In the genomic region with DNA sequence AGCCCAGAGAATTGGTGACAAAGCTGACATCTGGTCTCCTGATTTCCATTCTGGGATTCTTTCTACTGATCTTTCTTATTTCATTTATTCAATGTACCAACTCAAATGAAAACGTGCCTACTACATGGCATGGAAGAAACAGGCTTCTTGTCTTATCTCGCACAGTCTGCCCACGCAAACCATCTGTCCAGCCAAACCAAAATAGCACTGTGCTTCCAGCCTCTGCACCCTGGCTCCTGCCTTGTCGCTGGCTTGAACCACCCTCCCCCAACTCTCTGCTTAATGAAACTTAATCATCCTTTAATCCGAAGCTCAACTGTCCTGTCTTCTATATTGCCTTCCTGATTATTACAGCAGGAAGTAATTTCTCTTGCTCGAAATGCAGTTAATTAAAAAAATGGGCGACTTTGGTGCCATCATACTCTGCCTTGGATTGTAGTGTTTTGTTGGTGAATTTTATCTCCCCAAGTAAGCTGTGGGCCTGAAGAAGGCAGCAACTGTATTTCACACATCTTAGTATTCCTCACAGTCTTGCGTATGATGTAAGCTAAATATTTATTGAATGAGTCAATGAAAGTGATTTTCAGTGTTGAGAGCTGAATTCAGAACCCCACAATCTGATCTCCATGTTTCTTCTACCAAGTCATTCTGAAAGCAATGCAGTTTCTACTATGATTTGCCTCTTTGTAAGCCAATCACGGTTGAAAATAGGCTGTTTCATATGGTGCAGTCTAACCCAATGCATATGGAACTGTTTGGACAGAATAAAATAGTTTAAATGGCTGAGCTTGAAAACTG, we compare ENCODE assay signal across 14 cellular contexts. TPM values are rescaled to one million over a fixed set of nuclear protein-coding genes. Genes with fewer than 3 reads are reported as not detected.
A peak's percentile ranks its signal among the peaks of the same experiment; 100 is the strongest.
DNase-seq lines count a peak whose midpoint lies in the region; ATAC-seq and TF ChIP-seq lines count a peak whose summit lies in the region.
"Had no signal": no experiment of that assay in that cellular context is flagged by ENCODE, and none has a peak within 500 bp of the region (broad histone marks: within the 10 kb centered on the region; RNA-seq: fewer than 3 reads in every experiment).

No MANE protein-coding gene starts in this region.

- DNase-seq in DMS 273 treated with DMSO at 0.1 percent for 48 hours (lab: John Stamatoyannopoulos, UW): peak; percentile 96
- peak; percentile 74 for DNase-seq in NCI-H460 (ENCODE audit: extremely low read depth, low read depth)
- DNase-seq in cardiac fibroblast (ENCODE audit: low read depth in 2 of 2): peak; percentile 65 to 78
- DNase-seq in non-pigmented ciliary epithelial cell (ENCODE audit: low read depth): peak; percentile 47
- DNase-seq in H4 (ENCODE audit: low spot score): no peak
- DNase-seq: activated CD8-positive, alpha-beta T cell treated with anti-CD3 and anti-CD28 coated beads for 36 hours; activated naive CD4-positive, alpha-beta T cell; central memory CD4-positive, alpha-beta T cell; PC-9; retina; stimulated activated naive CD8-positive, alpha-beta T cell treated with anti-CD3 and anti-CD28 coated beads, Interleukin-15, amount 100 ng/mL, for 72 hours had no signal

- H3K4me3 ChIP-seq in cardiac fibroblast (replicated peaks in 1 of 2; ENCODE audit: low read depth in 2 of 2, low read length in 2 of 2): no peak overlapping the region
- H3K4me3 ChIP-seq: PC-9 had no signal

- no peak for TF ChIP-seq CTCF in cardiac fibroblast (IDR thresholded peaks at IDR 0.05; ENCODE audit: low read depth, low read length)

- ATAC-seq in activated CD4-positive, CD25-positive, alpha-beta regulatory T cell treated with anti-CD3 and anti-CD28 coated beads, Interleukin-2, amount 50 U/mL, for 24 hours: no peak
- no peak for ATAC-seq in GM21529 (IDR thresholded peaks at IDR 0.05; ENCODE audit: unreplicated experiment)
- no peak for ATAC-seq in GM18907 (IDR thresholded peaks at IDR 0.05; ENCODE audit: unreplicated experiment)
- ATAC-seq: activated CD8-positive, alpha-beta T cell treated with anti-CD3 and anti-CD28 coated beads for 36 hours; stimulated activated naive CD8-positive, alpha-beta T cell treated with anti-CD3 and anti-CD28 coated beads, Interleukin-15, amount 100 ng/mL, for 72 hours had no signal

RNA-seq across cellular contexts. Expression of a gene that starts 28.9 kb away (rescaled TPM):
- total RNA-seq in NCI-H460 (2014; rRNA removed; shearing (Covaris generic)): 14.5 and 15.7 TPM in 2 replicates
- polyA plus RNA-seq in NCI-H460 (2014; cell fraction: nucleus; rRNA removed): 7.0 and 8.0 TPM in 2 replicates
- 19.3 and 23.0 TPM in 2 replicates for total RNA-seq in H4 (2014; rRNA removed; shearing (Covaris generic))

RNA-seq across cellular contexts. Expression of a gene that starts 53.2 kb away (rescaled TPM):
- 18.0 and 21.3 TPM in 2 replicates for total RNA-seq in NCI-H460 (2014; rRNA removed; shearing (Covaris generic))
- 5.8 and 11.7 TPM in 2 replicates for polyA plus RNA-seq in NCI-H460 (2014; cell fraction: nucleus; rRNA removed)
- total RNA-seq in H4 (2014; rRNA removed; shearing (Covaris generic)): 23.3 and 29.7 TPM in 2 replicates

RNA-seq across cellular contexts. Expression of a gene that starts 53.4 kb away (rescaled TPM):
- 28.8 and 38.7 TPM in 2 replicates for total RNA-seq in NCI-H460 (2014; rRNA removed; shearing (Covaris generic))
- 31.5 and 63.9 TPM in 2 replicates for polyA plus RNA-seq in NCI-H460 (2014; cell fraction: nucleus; rRNA removed)
- total RNA-seq in H4 (2014; rRNA removed; shearing (Covaris generic)): 19.1 and 35.9 TPM in 2 replicates
